ENCODE assay signal across 20 cellular contexts in the genomic region with DNA sequence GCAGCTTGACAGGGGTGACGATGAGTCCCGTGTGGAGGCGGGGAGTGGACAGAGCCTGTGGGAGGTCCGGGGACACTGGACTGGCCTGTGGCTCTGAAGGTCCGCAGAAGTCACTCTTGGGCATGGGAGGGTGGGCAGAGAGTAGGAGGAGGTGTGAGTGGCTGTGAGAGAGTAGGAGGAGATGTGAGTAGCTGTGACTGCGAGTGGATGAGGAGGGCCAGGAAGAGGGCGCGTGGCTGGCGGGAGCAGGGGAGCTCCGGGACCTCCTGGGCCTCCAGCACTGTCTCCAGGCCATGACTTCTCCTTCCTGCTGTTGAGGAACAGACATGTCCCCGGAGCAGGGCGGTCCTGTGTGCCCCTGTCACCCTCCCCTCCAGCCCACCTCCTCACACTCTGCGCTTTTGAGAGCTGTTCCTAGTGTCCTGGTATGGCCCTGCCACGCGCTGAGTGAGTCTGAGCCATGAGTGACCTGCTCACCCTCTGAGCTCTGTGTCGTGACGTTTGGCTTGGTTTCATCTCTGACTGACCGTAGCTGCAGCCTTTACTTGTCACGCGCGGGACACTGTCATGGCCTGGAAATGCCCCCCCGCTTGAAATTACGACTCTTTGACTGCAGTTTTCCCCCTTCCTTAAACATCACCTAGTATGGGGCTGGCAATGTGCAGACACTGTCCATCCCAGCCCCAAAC.
DNase-seq lines count a peak whose midpoint lies in the region; ATAC-seq and TF ChIP-seq lines count a peak whose summit lies in the region.
"Had no signal": no experiment of that assay in that cellular context is flagged by ENCODE, and none has a peak within 500 bp of the region (broad histone marks: within the 10 kb centered on the region; RNA-seq: fewer than 3 reads in every experiment).

No MANE protein-coding gene starts in this region.

- H3K27ac ChIP-seq in mammary epithelial cell (ENCODE audit: insufficient read depth, low read depth, low read length) (no peak overlapping the region), neuronal stem cell (replicated peaks; ENCODE audit: low read length) (no peak overlapping the region)
- H3K27ac ChIP-seq: foreskin keratinocyte, neural progenitor cell, WERI-Rb-1 had no signal

- no peaks in the 10 kb centered on the region for H3K36me3 Mint-ChIP-seq in progenitor cell of endocrine pancreas (ENCODE audit: insufficient read depth)
- H3K36me3 Mint-ChIP-seq: neural progenitor cell had no signal

- TF ChIP-seq CTCF in mammary epithelial cell (conservative IDR thresholded peaks at IDR 0.05 in 1 of 2, IDR thresholded peaks at IDR 0.05 in 1 of 2; ENCODE audit: extremely low read depth in 1 of 2, insufficient read depth in 1 of 2, low read depth in 1 of 2, low read length in 2 of 2): no peak
- no peak for TF ChIP-seq CTCF in progenitor cell of endocrine pancreas (IDR thresholded peaks at IDR 0.05; ENCODE audit: unreplicated experiment)

- no peak overlapping the region for H2BK15ac ChIP-seq in neuronal stem cell (ENCODE audit: low read length)

- H3K18ac ChIP-seq in neuronal stem cell (ENCODE audit: low read length): peak overlapping the region; percentile 40

- H2BK12ac ChIP-seq in neuronal stem cell (ENCODE audit: low read length): no peak overlapping the region

- in situ Hi-C loops in mammary epithelial cell (cut with MboI; ENCODE audit: low sequenced_read_pairs in 2 of 2): no loop called here
- in situ Hi-C loops in G401 (cut with HindIII; ENCODE audit: low sequenced_read_pairs): no loop called here

- no peaks in the 10 kb centered on the region for H4K20me1 ChIP-seq in mammary epithelial cell (ENCODE audit: insufficient read depth, low read length)

- H3K9ac ChIP-seq in mammary epithelial cell (ENCODE audit: insufficient read depth, low read length) (no peak overlapping the region), neuronal stem cell (ENCODE audit: low read depth, low read length, poor library complexity) (no peak overlapping the region)
- H3K9ac ChIP-seq: neural progenitor cell had no signal

- no peak overlapping the region for H3K27ac Mint-ChIP-seq in progenitor cell of endocrine pancreas
- H3K27ac Mint-ChIP-seq: CD4-positive, alpha-beta memory T cell had no signal

- dilution Hi-C loops in mammary epithelial cell (cut with HindIII; ENCODE audit: low sequenced_read_pairs): loop anchor here (5.0 kb wide), 1 partner anchor 42 kb away; no protein-coding TSS in a partner anchor

- H3K14ac ChIP-seq in neuronal stem cell (ENCODE audit: low read length): peak overlapping the region; percentile 79

- H3K23ac ChIP-seq in neuronal stem cell (ENCODE audit: low read depth, low read length, poor library complexity): peak overlapping the region; percentile 23

- peak overlapping the region; percentile 77 for H2BK5ac ChIP-seq in neuronal stem cell (ENCODE audit: low read length)

- ATAC-seq in Right ventricle myocardium superior (ENCODE audit: poor library complexity) (peak; percentile 37), Right ventricle myocardium inferior (no peak), GM21528 (IDR thresholded peaks at IDR 0.05; ENCODE audit: low FRiP score, unreplicated experiment) (no peak)
- ATAC-seq: foreskin keratinocyte had no signal

- H3K9me3 Mint-ChIP-seq in progenitor cell of endocrine pancreas (ENCODE audit: low read depth): no peaks in the 10 kb centered on the region
- H3K9me3 Mint-ChIP-seq: neural progenitor cell had no signal

- H3K9me3 ChIP-seq in mammary epithelial cell (replicated peaks; ENCODE audit: insufficient read depth, low read length) (no peaks in the 10 kb centered on the region), neuronal stem cell (replicated peaks in 1 of 2; ENCODE audit: control insufficient read depth in 2 of 2, insufficient read depth in 1 of 2, low read depth in 1 of 2, low read length in 2 of 2) (peaks cover 0 to under 1% of the 10 kb centered on the region in 2 donors)

- H3K79me2 ChIP-seq in mammary epithelial cell (ENCODE audit: insufficient read depth, low read length): no peaks in the 10 kb centered on the region

- peak overlapping the region; percentile 13 for H2AK5ac ChIP-seq in neuronal stem cell (ENCODE audit: low read depth, low read length)

- H3K4me3 Mint-ChIP-seq in progenitor cell of endocrine pancreas (ENCODE audit: low read depth): no peak overlapping the region
- H3K4me3 Mint-ChIP-seq: CD4-positive, alpha-beta memory T cell; neural progenitor cell had no signal

- no peak overlapping the region for H4K91ac ChIP-seq in neuronal stem cell (ENCODE audit: low read depth, low read length, poor library complexity)

- H3K79me1 ChIP-seq in neuronal stem cell (ENCODE audit: low read depth, low read length): peaks cover under 1% of the 10 kb centered on the region

- H3K4me2 ChIP-seq in mammary epithelial cell (ENCODE audit: insufficient read depth, low read depth, low read length) (peak overlapping the region; percentile 73), neuronal stem cell (ENCODE audit: insufficient read depth, low read length, poor library complexity, severe bottlenecking) (no peak overlapping the region)
- H3K4me2 ChIP-seq: neural progenitor cell, smooth muscle cell had no signal

- H3K27me3 Mint-ChIP-seq in progenitor cell of endocrine pancreas: no peaks in the 10 kb centered on the region
- H3K27me3 Mint-ChIP-seq: CD4-positive, alpha-beta memory T cell had no signal

- H3K36me3 ChIP-seq in mammary epithelial cell (ENCODE audit: insufficient read depth, low read length) (no peaks in the 10 kb centered on the region), neuronal stem cell (replicated peaks in 1 of 2; ENCODE audit: control insufficient read depth in 2 of 2, insufficient read depth in 2 of 2, low read length in 2 of 2) (peaks cover 0 to 1% of the 10 kb centered on the region in 2 donors)
- H3K36me3 ChIP-seq: neural progenitor cell, WERI-Rb-1 had no signal

- H3K4me3 ChIP-seq in mammary epithelial cell (replicated peaks in 1 of 3; ENCODE audit: insufficient read depth in 1 of 3, low read depth in 2 of 3, low read length in 3 of 3) (no peak overlapping the region), neuronal stem cell (ENCODE audit: low read length in 2 of 2) (peak overlapping the region in 1 of 2 donors; percentile 24)
- H3K4me3 ChIP-seq: neural progenitor cell, smooth muscle cell had no signal

- H3K4me1 ChIP-seq in mammary epithelial cell (ENCODE audit: insufficient read depth, low read length) (peaks cover 14% of the 10 kb centered on the region), neuronal stem cell (ENCODE audit: control insufficient read depth in 2 of 2, insufficient read depth in 1 of 2, low read depth in 1 of 2, low read length in 2 of 2) (peaks cover 0 to 7% of the 10 kb centered on the region in 2 donors)
- H3K4me1 ChIP-seq: foreskin keratinocyte, neural progenitor cell had no signal

- 61% methylated on average over 17 of the region's 23 CpGs for WGBS in mammary epithelial cell (ENCODE audit: low coverage, missing lambda C conversion rate)
- WGBS in neuronal stem cell (ENCODE audit: extremely low coverage in 2 of 2, insufficient read length in 2 of 2, insufficient replicate concordance in 1 of 2), 2 donors: no CpG with 5 or more reads among the region's 23 CpGs

- no peaks in the 10 kb centered on the region for H3K27me3 ChIP-seq in mammary epithelial cell (ENCODE audit: insufficient read depth, low read length)
- H3K27me3 ChIP-seq in neuronal stem cell (ENCODE audit: control insufficient read depth in 3 of 3, insufficient read depth in 3 of 3, low read depth in 1 of 3, low read length in 3 of 3): peaks cover 0 to under 1% (median 0%) of the 10 kb centered on the region in 3 experiments
- H3K27me3 ChIP-seq: foreskin keratinocyte, neural progenitor cell had no signal

- H4K8ac ChIP-seq in neuronal stem cell (ENCODE audit: low read depth, low read length): no peak overlapping the region

- BruUV-seq in mammary epithelial cell (replicated peaks; lab: Mats Ljungman, UMichigan): no TSS peak

- no peak overlapping the region for H2BK120ac ChIP-seq in neuronal stem cell (ENCODE audit: low read depth, low read length)

- intact Hi-C loops in Right ventricle myocardium superior (cut with DNase I) (no loop called here), Right ventricle myocardium inferior (cut with DNase I) (no loop called here), mammary epithelial cell (cut with micrococcal nuclease) (loop anchor here (1.0 to 5.0 kb wide), 2 partner anchors 25 to 307 kb away; no protein-coding TSS in a partner anchor)

- no peak for DNase-seq in Right ventricle myocardium superior
- DNase-seq in Right ventricle myocardium inferior (ENCODE audit: missing footprints): no peak
- DNase-seq in mammary epithelial cell: no peak
- DNase-seq in neuronal stem cell (ENCODE audit: low spot score): no peak
- no peak for DNase-seq in progenitor cell of endocrine pancreas (ENCODE audit: low spot score, unreplicated experiment)
- no peak for DNase-seq in NCI-H2196 (lab: John Stamatoyannopoulos, UW; ENCODE audit: unreplicated experiment)
- no peak for DNase-seq in G401 (ENCODE audit: low spot score)
- DNase-seq: 8988T; activated gamma-delta T cell treated with Interleukin-2 at 50 U/mL for 16 hours; CD4-positive, alpha-beta memory T cell; DMS79 treated with DMSO at 0.1 percent for 48 hours; foreskin keratinocyte; KG1; mesendoderm; NCI-H146; stimulated activated naive CD4-positive, alpha-beta T cell; WERI-Rb-1 had no signal

- no peak overlapping the region for H3K4ac ChIP-seq in neuronal stem cell (ENCODE audit: low read length)

- H3K4me1 Mint-ChIP-seq in progenitor cell of endocrine pancreas (ENCODE audit: low read depth): no peaks in the 10 kb centered on the region

- CTCF ChIA-PET in mammary epithelial cell (lab: Charles Lee; ENCODE audit: low non-redundant PET): interaction anchor here (0.6 kb wide), 1 partner anchor 321 kb away, joined by 3 read pairs; no protein-coding TSS in a partner anchor

- H2AFZ ChIP-seq in mammary epithelial cell (ENCODE audit: low read depth, low read length): peak overlapping the region; percentile 74
- H2AFZ ChIP-seq in neuronal stem cell (ENCODE audit: low read length): no peak overlapping the region
- H2AFZ ChIP-seq: neural progenitor cell had no signal
